ENCODE assay signal across 9 cellular contexts in the genomic region with DNA sequence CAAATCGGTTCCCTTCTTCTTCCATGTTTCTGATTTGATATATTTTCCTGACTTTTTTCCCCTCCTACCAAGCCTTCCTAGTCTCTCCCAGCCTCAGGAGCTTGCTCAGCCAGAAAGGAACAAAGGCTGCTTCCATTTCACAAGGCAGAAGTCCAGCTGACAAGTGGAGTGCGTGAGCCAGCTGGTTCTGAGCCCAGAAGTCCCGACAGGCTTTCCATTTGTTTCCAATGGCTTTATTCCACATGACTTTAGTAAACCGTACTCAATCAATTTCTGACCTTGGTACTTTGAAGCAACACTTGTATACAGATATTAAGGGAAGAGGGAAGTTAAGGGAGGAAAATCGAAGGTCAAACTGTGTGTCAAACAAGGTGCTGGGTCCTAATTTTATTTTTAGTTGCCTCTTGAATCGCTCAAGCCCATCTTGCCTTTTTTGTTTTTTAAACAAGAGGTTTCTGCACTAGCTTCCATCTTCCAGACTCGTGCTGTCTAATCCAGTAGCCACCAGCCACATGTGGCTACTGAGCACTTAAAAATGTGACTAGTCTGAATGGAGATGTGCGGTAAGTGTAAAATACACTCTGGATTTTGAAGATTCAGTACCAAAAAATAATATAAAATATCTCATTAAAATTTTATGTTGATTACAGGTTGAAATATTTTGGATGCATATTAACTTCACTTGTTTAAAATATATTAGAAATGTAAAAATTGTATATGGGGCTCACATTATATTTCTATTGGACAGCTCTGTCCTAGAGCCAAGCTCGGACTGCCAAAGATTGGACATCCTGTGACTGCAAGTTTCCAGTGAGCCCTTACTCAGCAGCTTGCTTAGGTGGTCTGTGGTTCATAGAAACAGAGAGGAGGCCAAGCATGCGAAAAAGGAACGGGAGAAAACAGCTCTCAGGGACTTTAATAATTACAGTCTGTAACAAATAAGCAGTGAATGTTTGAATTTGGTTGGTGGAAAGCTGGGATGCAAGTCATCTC. TPM values are rescaled to one million over a fixed set of nuclear protein-coding genes. Genes with fewer than 3 reads are reported as not detected.
DNase-seq lines count a peak whose midpoint lies in the region; ATAC-seq, FAIRE-seq and TF ChIP-seq lines count a peak whose summit lies in the region.
"Had no signal": no experiment of that assay in that cellular context is flagged by ENCODE, and none has a peak within 500 bp of the region (broad histone marks: within the 10 kb centered on the region; RNA-seq: fewer than 3 reads in every experiment).

No MANE protein-coding gene starts in this region.

- H3K4me1 ChIP-seq in mucosa of descending colon (ENCODE audit: low read depth) (no peaks in the 10 kb centered on the region), aorta (ENCODE audit: control insufficient read depth in 1 of 2, insufficient read depth in 2 of 2, low read length in 2 of 2) (peaks cover 0 to 2% of the 10 kb centered on the region in 2 donors)

- no peak for TF ChIP-seq CTCF in mucosa of descending colon (IDR thresholded peaks at IDR 0.05)

- H3K27me3 Mint-ChIP-seq in activated naive CD4-positive, alpha-beta T cell treated with anti-CD3 and anti-CD28 coated beads, Interleukin-2, amount 50 U/mL, for 24 hours = no peaks in the 10 kb centered on the region
- no peaks in the 10 kb centered on the region for H3K27me3 Mint-ChIP-seq in activated naive CD4-positive, alpha-beta T cell treated with anti-CD3 and anti-CD28 coated beads, Interleukin-2, amount 10 ng/mL, durations not matched to agents 7 days and 5 days
- no peaks in the 10 kb centered on the region for H3K27me3 Mint-ChIP-seq in effector memory CD8-positive, alpha-beta T cell
- no peaks in the 10 kb centered on the region for H3K27me3 Mint-ChIP-seq in stimulated activated naive B cell treated with anti-CD40 and anti-IgM and Interleukin-4, amounts not matched to agents 10 μg/mL and 1 μg/mL and 100 μg/mL, for 72 hours

- H3K4me3 Mint-ChIP-seq in activated naive CD4-positive, alpha-beta T cell treated with anti-CD3 and anti-CD28 coated beads, Interleukin-2, amount 50 U/mL, for 24 hours = no peak overlapping the region
- no peak overlapping the region for H3K4me3 Mint-ChIP-seq in activated naive CD4-positive, alpha-beta T cell treated with anti-CD3 and anti-CD28 coated beads, Interleukin-2, amount 10 ng/mL, durations not matched to agents 7 days and 5 days
- no peak overlapping the region for H3K4me3 Mint-ChIP-seq in effector memory CD8-positive, alpha-beta T cell
- H3K4me3 Mint-ChIP-seq in stimulated activated naive B cell treated with anti-CD40 and anti-IgM and Interleukin-4, amounts not matched to agents 10 μg/mL and 1 μg/mL and 100 μg/mL, for 72 hours = no peak overlapping the region

- no peaks in the 10 kb centered on the region for H3K9me3 ChIP-seq in mucosa of descending colon
- no peaks in the 10 kb centered on the region for H3K9me3 ChIP-seq in aorta (ENCODE audit: control insufficient read depth, low read length)

- peaks cover 9% of the 10 kb centered on the region for H3K36me3 Mint-ChIP-seq in activated naive CD4-positive, alpha-beta T cell treated with anti-CD3 and anti-CD28 coated beads, Interleukin-2, amount 50 U/mL, for 24 hours
- peaks cover 60% of the 10 kb centered on the region for H3K36me3 Mint-ChIP-seq in activated naive CD4-positive, alpha-beta T cell treated with anti-CD3 and anti-CD28 coated beads, Interleukin-2, amount 10 ng/mL, durations not matched to agents 7 days and 5 days
- peaks cover 84% of the 10 kb centered on the region for H3K36me3 Mint-ChIP-seq in effector memory CD8-positive, alpha-beta T cell (ENCODE audit: insufficient read depth)
- peaks cover 23 to 33% of the 10 kb centered on the region in 2 donors for H3K36me3 Mint-ChIP-seq in stimulated activated naive B cell treated with anti-CD40 and anti-IgM and Interleukin-4, amounts not matched to agents 10 μg/mL and 1 μg/mL and 100 μg/mL, for 72 hours

- H3K36me3 ChIP-seq in mucosa of descending colon (ENCODE audit: low read depth) (no peaks in the 10 kb centered on the region), aorta (ENCODE audit: control insufficient read depth in 1 of 2, insufficient read depth in 2 of 2, low read length in 1 of 2) (no peaks in the 10 kb centered on the region)

- no peaks in the 10 kb centered on the region for H3K27me3 ChIP-seq in aorta (ENCODE audit: control insufficient read depth in 1 of 2, insufficient read depth in 2 of 2, low read length in 1 of 2)

- no peak for DNase-seq in activated naive CD4-positive, alpha-beta T cell treated with anti-CD3 and anti-CD28 coated beads, Interleukin-2, amount 10 ng/mL, durations not matched to agents 7 days and 5 days
- no peak for DNase-seq in effector memory CD8-positive, alpha-beta T cell
- peak in 2 of 3 donors; percentile 38 to 49 for DNase-seq in mucosa of descending colon
- DNase-seq in aorta = peak; percentile 80 to 88
- no peak for DNase-seq in urothelium cell line (ENCODE audit: low spot score)
- DNase-seq in stimulated activated naive B cell treated with anti-CD40 and anti-IgM and Interleukin-4, amounts not matched to agents 10 μg/mL and 1 μg/mL and 100 μg/mL, for 72 hours = no peak
- no peak for DNase-seq in ACHN
- DNase-seq: activated gamma-delta T cell had no signal

- intact Hi-C loops in mucosa of descending colon (cut with DNase I, micrococcal nuclease) = no loop called here
- intact Hi-C loops in aorta (cut with DNase I) = no loop called here

- FAIRE-seq in urothelium cell line (lab: Jason Lieb, UNC) = no peak

- H3K27ac ChIP-seq in aorta (ENCODE audit: low read depth in 1 of 2, low read length in 2 of 2) = peak overlapping the region in 1 of 2 donors; percentile 7

- H3K9me3 Mint-ChIP-seq in activated naive CD4-positive, alpha-beta T cell treated with anti-CD3 and anti-CD28 coated beads, Interleukin-2, amount 50 U/mL, for 24 hours = no peaks in the 10 kb centered on the region
- H3K9me3 Mint-ChIP-seq in activated naive CD4-positive, alpha-beta T cell treated with anti-CD3 and anti-CD28 coated beads, Interleukin-2, amount 10 ng/mL, durations not matched to agents 7 days and 5 days = no peaks in the 10 kb centered on the region
- no peaks in the 10 kb centered on the region for H3K9me3 Mint-ChIP-seq in effector memory CD8-positive, alpha-beta T cell
- H3K9me3 Mint-ChIP-seq in stimulated activated naive B cell treated with anti-CD40 and anti-IgM and Interleukin-4, amounts not matched to agents 10 μg/mL and 1 μg/mL and 100 μg/mL, for 72 hours = no peaks in the 10 kb centered on the region

- WGBS in aorta, 2 donors = 6 to 10% methylated on average over 11 of the region's 11 CpGs

- H3K4me3 ChIP-seq in mucosa of descending colon = no peak overlapping the region
- H3K4me3 ChIP-seq in aorta (ENCODE audit: low read length in 2 of 2) = no peak overlapping the region

- peak overlapping the region; percentile 90 for H3K27ac Mint-ChIP-seq in activated naive CD4-positive, alpha-beta T cell treated with anti-CD3 and anti-CD28 coated beads, Interleukin-2, amount 50 U/mL, for 24 hours
- H3K27ac Mint-ChIP-seq in activated naive CD4-positive, alpha-beta T cell treated with anti-CD3 and anti-CD28 coated beads, Interleukin-2, amount 10 ng/mL, durations not matched to agents 7 days and 5 days = no peak overlapping the region
- peak overlapping the region; percentile 6 to 65 for H3K27ac Mint-ChIP-seq in effector memory CD8-positive, alpha-beta T cell
- H3K27ac Mint-ChIP-seq in stimulated activated naive B cell treated with anti-CD40 and anti-IgM and Interleukin-4, amounts not matched to agents 10 μg/mL and 1 μg/mL and 100 μg/mL, for 72 hours = no peak overlapping the region

- CTCF ChIA-PET in activated naive CD4-positive, alpha-beta T cell treated with anti-CD3 and anti-CD28 coated beads, Interleukin-2, amount 10 ng/mL, durations not matched to agents 7 days and 5 days (lab: Charles Lee) = interaction anchor here (1.8 to 2.1 kb wide), 2 partner anchors 15 to 98 kb away, joined by 6 to 11 read pairs; no protein-coding TSS in a partner anchor

- ATAC-seq in effector memory CD8-positive, alpha-beta T cell (replicated peaks) = no peak
- ATAC-seq in mucosa of descending colon = no peak
- ATAC-seq in aorta (ENCODE audit: low FRiP score) = peak; percentile 90
- ATAC-seq in stimulated activated naive B cell treated with anti-CD40 and anti-IgM and Interleukin-4, amounts not matched to agents 10 μg/mL and 1 μg/mL and 100 μg/mL, for 72 hours (replicated peaks) = no peak

- peaks cover 13% of the 10 kb centered on the region for H3K4me1 Mint-ChIP-seq in activated naive CD4-positive, alpha-beta T cell treated with anti-CD3 and anti-CD28 coated beads, Interleukin-2, amount 50 U/mL, for 24 hours
- H3K4me1 Mint-ChIP-seq in activated naive CD4-positive, alpha-beta T cell treated with anti-CD3 and anti-CD28 coated beads, Interleukin-2, amount 10 ng/mL, durations not matched to agents 7 days and 5 days = peaks cover 4% of the 10 kb centered on the region
- peaks cover 6 to 18% of the 10 kb centered on the region in 2 donors for H3K4me1 Mint-ChIP-seq in effector memory CD8-positive, alpha-beta T cell (ENCODE audit: low read depth in 2 of 2)
- peaks cover 0 to 3% of the 10 kb centered on the region in 2 donors for H3K4me1 Mint-ChIP-seq in stimulated activated naive B cell treated with anti-CD40 and anti-IgM and Interleukin-4, amounts not matched to agents 10 μg/mL and 1 μg/mL and 100 μg/mL, for 72 hours

- in situ Hi-C loops in ACHN (cut with HindIII; ENCODE audit: low pct_ligation_motif_present, low pct_unique_long_range_greater_than_20kb, low sequenced_read_pairs) = no loop called here

RNA-seq across cellular contexts. Expression of gene WIPF1, which starts 36.0 kb away (rescaled TPM):
- total RNA-seq in mucosa of descending colon (10 to 100 TPM; 15.3 to 56.6 (median 28.9) TPM), aorta (100 to 1,000 TPM; 107 to 118 TPM)
- polyA plus RNA-seq in aorta = 10 to 100 TPM; 40.9 to 51.7 TPM

Comparison
In these comparisons a context has a peak if more than half of its experiments do, and no peak if none do; other contexts are left out.
1. H3K27ac Mint-ChIP-seq: peak in activated naive CD4-positive, alpha-beta T cell treated with anti-CD3 and anti-CD28 coated beads, Interleukin-2, amount 50 U/mL, for 24 hours (single experiment) and effector memory CD8-positive, alpha-beta T cell (2 of 2); none in activated naive CD4-positive, alpha-beta T cell treated with anti-CD3 and anti-CD28 coated beads, Interleukin-2, amount 10 ng/mL, durations not matched to agents 7 days and 5 days (single experiment) and stimulated activated naive B cell treated with anti-CD40 and anti-IgM and Interleukin-4, amounts not matched to agents 10 μg/mL and 1 μg/mL and 100 μg/mL, for 72 hours (single experiment).
2. DNase-seq: peak in mucosa of descending colon (2 of 3) and aorta (2 of 2); none in activated naive CD4-positive, alpha-beta T cell treated with anti-CD3 and anti-CD28 coated beads, Interleukin-2, amount 10 ng/mL, durations not matched to agents 7 days and 5 days (single experiment), effector memory CD8-positive, alpha-beta T cell (0 of 3), urothelium cell line (single experiment), stimulated activated naive B cell treated with anti-CD40 and anti-IgM and Interleukin-4, amounts not matched to agents 10 μg/mL and 1 μg/mL and 100 μg/mL, for 72 hours (single experiment) and ACHN (single experiment).